In genomic region chr2:185255566-185255965, GRCh38 we compare ENCODE assay signal across 17 cellular contexts.
A peak's percentile ranks its signal among the peaks of the same experiment; 100 is the strongest.
DNase-seq lines count a peak whose midpoint lies in the region; ATAC-seq and TF ChIP-seq lines count a peak whose summit lies in the region.
"Had no signal": no experiment of that assay in that cellular context is flagged by ENCODE, and none has a peak within 500 bp of the region (broad histone marks: within the 10 kb centered on the region; RNA-seq: fewer than 3 reads in every experiment).

No MANE protein-coding gene starts in this region.

- no peaks in the 10 kb centered on the region for H3K27me3 Mint-ChIP-seq in activated CD8-positive, alpha-beta T cell treated with anti-CD3 and anti-CD28 coated beads, Interleukin-2, amount 10 ng/mL, durations not matched to agents 7 days and 5 days (ENCODE audit: low read depth)
- H3K27me3 Mint-ChIP-seq: activated naive CD4-positive, alpha-beta T cell treated with anti-CD3 and anti-CD28 coated beads, Interleukin-2, amount 50 U/mL, for 24 hours; naive thymus-derived CD8-positive, alpha-beta T cell had no signal

- H3K4me3 ChIP-seq in PC-3 (ENCODE audit: low read length), result no peak overlapping the region
- H3K4me3 ChIP-seq: BLaER1 treated with 17β-estradiol and CSF1 and Interleukin-3, amounts not matched to agents 10 nM and 100 nM; sigmoid colon had no signal

- no peak overlapping the region for H3K4me3 Mint-ChIP-seq in activated CD8-positive, alpha-beta T cell treated with anti-CD3 and anti-CD28 coated beads, Interleukin-2, amount 10 ng/mL, durations not matched to agents 7 days and 5 days
- H3K4me3 Mint-ChIP-seq: activated naive CD4-positive, alpha-beta T cell treated with anti-CD3 and anti-CD28 coated beads, Interleukin-2, amount 50 U/mL, for 24 hours; naive thymus-derived CD8-positive, alpha-beta T cell had no signal

- no peaks in the 10 kb centered on the region for H3K36me3 Mint-ChIP-seq in activated CD8-positive, alpha-beta T cell treated with anti-CD3 and anti-CD28 coated beads, Interleukin-2, amount 10 ng/mL, durations not matched to agents 7 days and 5 days (ENCODE audit: low read depth)
- H3K36me3 Mint-ChIP-seq: activated naive CD4-positive, alpha-beta T cell treated with anti-CD3 and anti-CD28 coated beads, Interleukin-2, amount 50 U/mL, for 24 hours; naive thymus-derived CD8-positive, alpha-beta T cell had no signal

- no peak overlapping the region for H3K4me2 ChIP-seq in PC-3 (ENCODE audit: low read length)
- H3K4me2 ChIP-seq: BLaER1 treated with 17β-estradiol and CSF1 and Interleukin-3, amounts not matched to agents 10 nM and 100 nM had no signal

- H3K36me3 ChIP-seq in PC-3 (ENCODE audit: low read depth, low read length), result no peaks in the 10 kb centered on the region
- H3K36me3 ChIP-seq: BLaER1 treated with 17β-estradiol and CSF1 and Interleukin-3, amounts not matched to agents 10 nM and 100 nM; sigmoid colon had no signal

- ATAC-seq in GM18520 (IDR thresholded peaks at IDR 0.05; ENCODE audit: unreplicated experiment), result peak; percentile 77
- peak; percentile 74 for ATAC-seq in HG02759 (IDR thresholded peaks at IDR 0.05; ENCODE audit: unreplicated experiment)
- ATAC-seq in PC-3, result peak; percentile 50
- no peak for ATAC-seq in activated CD8-positive, alpha-beta T cell treated with anti-CD3 and anti-CD28 coated beads, Interleukin-2, amount 10 ng/mL, durations not matched to agents 7 days and 5 days
- no peak for ATAC-seq in GM21447 (IDR thresholded peaks at IDR 0.05; ENCODE audit: unreplicated experiment)
- ATAC-seq: naive thymus-derived CD8-positive, alpha-beta T cell; stimulated activated naive CD8-positive, alpha-beta T cell treated with anti-CD3 and anti-CD28 coated beads, Interleukin-15, Interleukin-2, amounts not matched to agents 100 U/mL and 50 U/mL, for 24 hours had no signal

- no peaks in the 10 kb centered on the region for H4K20me1 ChIP-seq in PC-3 (ENCODE audit: low read length)
- H4K20me1 ChIP-seq: BLaER1 treated with 17β-estradiol and CSF1 and Interleukin-3, amounts not matched to agents 10 nM and 100 nM had no signal

- H3K4me1 ChIP-seq in PC-3 (ENCODE audit: insufficient read depth, low read length), result peaks cover 6% of the 10 kb centered on the region; the same call in 1 of the 2 replicates
- H3K4me1 ChIP-seq: BLaER1 treated with 17β-estradiol and CSF1 and Interleukin-3, amounts not matched to agents 10 nM and 100 nM; sigmoid colon had no signal

- H2AFZ ChIP-seq in PC-3 (ENCODE audit: low read length), result no peak overlapping the region

- H3K9me2 ChIP-seq in PC-3 (replicated peaks; ENCODE audit: low read length), result no peaks in the 10 kb centered on the region

- no peaks in the 10 kb centered on the region for H3K9me3 Mint-ChIP-seq in activated CD8-positive, alpha-beta T cell treated with anti-CD3 and anti-CD28 coated beads, Interleukin-2, amount 10 ng/mL, durations not matched to agents 7 days and 5 days (ENCODE audit: insufficient read depth)
- H3K9me3 Mint-ChIP-seq: activated naive CD4-positive, alpha-beta T cell treated with anti-CD3 and anti-CD28 coated beads, Interleukin-2, amount 50 U/mL, for 24 hours had no signal

- no peak overlapping the region for H3K9ac ChIP-seq in PC-3 (ENCODE audit: low read length)
- H3K9ac ChIP-seq: BLaER1 treated with 17β-estradiol and CSF1 and Interleukin-3, amounts not matched to agents 10 nM and 100 nM had no signal

- intact Hi-C loops in PC-3 (cut with micrococcal nuclease), result loop anchor here (5.0 kb wide), 1 partner anchor 33 kb away; no protein-coding TSS in a partner anchor

- DNase-seq in PC-3 (peak; percentile 56), mucosa of gallbladder (ENCODE audit: low spot score) (peak; percentile 16), NK-92 (lab: John Stamatoyannopoulos, UW; ENCODE audit: unreplicated experiment) (no peak), LoVo (ENCODE audit: low spot score) (no peak)
- DNase-seq in activated CD8-positive, alpha-beta T cell treated with anti-CD3 and anti-CD28 coated beads, Interleukin-2, amount 10 ng/mL, durations not matched to agents 7 days and 5 days, result no peak
- DNase-seq: activated CD8-positive, alpha-beta memory T cell treated with anti-CD3 and anti-CD28 coated beads, Interleukin-2, amount 50 U/mL, for 4 hours; MM.1S; naive thymus-derived CD8-positive, alpha-beta T cell; NCI-H2107; sigmoid colon; stimulated activated naive CD8-positive, alpha-beta T cell treated with anti-CD3 and anti-CD28 coated beads, Interleukin-15, Interleukin-2, amounts not matched to agents 100 U/mL and 50 U/mL, for 24 hours had no signal

- H3K27me3 ChIP-seq in PC-3 (ENCODE audit: low read length), result no peaks in the 10 kb centered on the region
- H3K27me3 ChIP-seq: BLaER1 treated with 17β-estradiol and CSF1 and Interleukin-3, amounts not matched to agents 10 nM and 100 nM; sigmoid colon had no signal

- no peaks in the 10 kb centered on the region for H3F3A ChIP-seq in PC-3 (ENCODE audit: low read length, unreplicated experiment)

- no peak for TF ChIP-seq CTCF in PC-3 (conservative IDR thresholded peaks at IDR 0.05; ENCODE audit: low read depth, low read length)

- no TSS peak for BruUV-seq in PC-3 (replicated peaks; lab: Mats Ljungman, UMichigan)

- no peak overlapping the region for H3K27ac Mint-ChIP-seq in activated CD8-positive, alpha-beta T cell treated with anti-CD3 and anti-CD28 coated beads, Interleukin-2, amount 10 ng/mL, durations not matched to agents 7 days and 5 days
- H3K27ac Mint-ChIP-seq: activated naive CD4-positive, alpha-beta T cell treated with anti-CD3 and anti-CD28 coated beads, Interleukin-2, amount 50 U/mL, for 24 hours; naive thymus-derived CD8-positive, alpha-beta T cell had no signal

- CTCF ChIA-PET in PC-3 (lab: Charles Lee), result no interaction called here
- CTCF ChIA-PET in activated CD8-positive, alpha-beta T cell treated with anti-CD3 and anti-CD28 coated beads, Interleukin-2, amount 10 ng/mL, durations not matched to agents 7 days and 5 days (lab: Charles Lee), result no interaction called here

- POLR2A ChIA-PET in PC-3 (lab: Charles Lee; ENCODE audit: unreplicated experiment), result no interaction called here
- POLR2A ChIA-PET in activated CD8-positive, alpha-beta T cell treated with anti-CD3 and anti-CD28 coated beads, Interleukin-2, amount 10 ng/mL, durations not matched to agents 7 days and 5 days (lab: Charles Lee), result no interaction called here

- no peak overlapping the region for H3K27ac ChIP-seq in PC-3 (ENCODE audit: low read length)
- H3K27ac ChIP-seq: BLaER1 treated with 17β-estradiol and CSF1 and Interleukin-3, amounts not matched to agents 10 nM and 100 nM; epithelial cell of prostate; sigmoid colon had no signal

- H3K9me3 ChIP-seq in PC-3 (ENCODE audit: low read length), result no peaks in the 10 kb centered on the region
- H3K9me3 ChIP-seq: BLaER1 treated with 17β-estradiol and CSF1 and Interleukin-3, amounts not matched to agents 10 nM and 100 nM; sigmoid colon had no signal

- no peaks in the 10 kb centered on the region for H3K4me1 Mint-ChIP-seq in activated CD8-positive, alpha-beta T cell treated with anti-CD3 and anti-CD28 coated beads, Interleukin-2, amount 10 ng/mL, durations not matched to agents 7 days and 5 days (ENCODE audit: low read depth)
- H3K4me1 Mint-ChIP-seq: activated naive CD4-positive, alpha-beta T cell treated with anti-CD3 and anti-CD28 coated beads, Interleukin-2, amount 50 U/mL, for 24 hours; naive thymus-derived CD8-positive, alpha-beta T cell had no signal

- no peaks in the 10 kb centered on the region for H3K79me2 ChIP-seq in PC-3 (ENCODE audit: low read length)

Comparison
In these comparisons a context has a peak if more than half of its experiments do, and no peak if none do; other contexts are left out.
1. ATAC-seq: peak in GM18520 (single experiment), HG02759 (single experiment) and PC-3 (single experiment); none in activated CD8-positive, alpha-beta T cell treated with anti-CD3 and anti-CD28 coated beads, Interleukin-2, amount 10 ng/mL, durations not matched to agents 7 days and 5 days (single experiment) and GM21447 (single experiment).
2. DNase-seq: peak in PC-3 (single experiment) and mucosa of gallbladder (single experiment); none in activated CD8-positive, alpha-beta T cell treated with anti-CD3 and anti-CD28 coated beads, Interleukin-2, amount 10 ng/mL, durations not matched to agents 7 days and 5 days (single experiment), NK-92 (single experiment) and LoVo (single experiment).